2 cellular contexts compared by ENCODE assay signal in genomic region chr22:44472583-44472982, GRCh38.
TF ChIP-seq lines count a peak whose summit lies in the region.

No MANE protein-coding gene starts in this region.

TF ChIP-seq in liver, 16 proteins besides CTCF, POLR2A, EP300 and RAD21 (continued from another document):
- no peak for TF ChIP-seq REST (IDR thresholded peaks at IDR 0.05)
- no peak for TF ChIP-seq HNF4G (IDR thresholded peaks at IDR 0.05)
- TF ChIP-seq NR2F2 (IDR thresholded peaks at IDR 0.05) = peak; percentile 92
- no peak for TF ChIP-seq GABPA (IDR thresholded peaks at IDR 0.05 in 1 of 2, conservative IDR thresholded peaks at IDR 0.05 in 1 of 2)
- TF ChIP-seq SP1 (IDR thresholded peaks at IDR 0.05) = no peak
- TF ChIP-seq, protein P1, sequence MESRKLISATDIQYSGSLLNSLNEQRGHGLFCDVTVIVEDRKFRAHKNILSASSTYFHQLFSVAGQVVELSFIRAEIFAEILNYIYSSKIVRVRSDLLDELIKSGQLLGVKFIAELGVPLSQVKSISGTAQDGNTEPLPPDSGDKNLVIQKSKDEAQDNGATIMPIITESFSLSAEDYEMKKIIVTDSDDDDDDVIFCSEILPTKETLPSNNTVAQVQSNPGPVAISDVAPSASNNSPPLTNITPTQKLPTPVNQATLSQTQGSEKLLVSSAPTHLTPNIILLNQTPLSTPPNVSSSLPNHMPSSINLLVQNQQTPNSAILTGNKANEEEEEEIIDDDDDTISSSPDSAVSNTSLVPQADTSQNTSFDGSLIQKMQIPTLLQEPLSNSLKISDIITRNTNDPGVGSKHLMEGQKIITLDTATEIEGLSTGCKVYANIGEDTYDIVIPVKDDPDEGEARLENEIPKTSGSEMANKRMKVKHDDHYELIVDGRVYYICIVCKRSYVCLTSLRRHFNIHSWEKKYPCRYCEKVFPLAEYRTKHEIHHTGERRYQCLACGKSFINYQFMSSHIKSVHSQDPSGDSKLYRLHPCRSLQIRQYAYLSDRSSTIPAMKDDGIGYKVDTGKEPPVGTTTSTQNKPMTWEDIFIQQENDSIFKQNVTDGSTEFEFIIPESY (IDR thresholded peaks at IDR 0.05) = no peak
- TF ChIP-seq TAF1 (conservative IDR thresholded peaks at IDR 0.05) = no peak
- no peak for TF ChIP-seq HNF4A (conservative IDR thresholded peaks at IDR 0.05)
- TF ChIP-seq RXRA (IDR thresholded peaks at IDR 0.05) = peak; percentile 33 to 34
- TF ChIP-seq FOXA2 (IDR thresholded peaks at IDR 0.05) = no peak
- TF ChIP-seq YY1 (IDR thresholded peaks at IDR 0.05) = no peak
TF ChIP-seq in liver: peak in this region for 2.

TF ChIP-seq in HepG2, 621 proteins besides CTCF, POLR2A, EP300 and RAD21 (continued from another document):
- TF ChIP-seq HNF4G (IDR thresholded peaks at IDR 0.05; ENCODE audit: borderline replicate concordance, low read depth, low read length) = no peak
- no peak for TF ChIP-seq HNF4G (CRISPR knock-in tag; IDR thresholded peaks at IDR 0.05; ENCODE audit: borderline replicate concordance, low read depth)
TF ChIP-seq in HepG2: peak in this region for 0.
